8 cellular contexts compared by ENCODE assay signal in the genomic region with DNA sequence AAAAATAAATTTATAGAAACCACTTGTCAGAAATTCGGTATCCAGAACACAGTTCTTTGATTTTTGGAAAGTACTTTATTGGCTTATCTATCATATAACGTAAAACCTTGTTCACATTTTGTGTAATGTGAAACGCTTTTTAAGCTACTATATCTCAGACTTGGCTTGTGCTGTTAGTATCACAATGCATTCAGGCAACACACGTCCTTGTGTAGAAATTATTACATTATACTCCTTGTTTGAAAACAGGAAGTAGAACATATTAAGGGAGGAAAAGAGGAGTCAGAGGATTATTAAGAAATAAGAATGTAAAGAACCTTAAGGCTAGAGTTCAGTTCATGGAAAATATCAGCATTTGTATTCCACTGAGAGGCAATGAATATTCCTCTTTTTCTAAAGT. TPM values are rescaled to one million over a fixed set of nuclear protein-coding genes. Genes with fewer than 3 reads are reported as not detected.
DNase-seq lines count a peak whose midpoint lies in the region; ATAC-seq and TF ChIP-seq lines count a peak whose summit lies in the region.

No MANE protein-coding gene starts in this region.

- no peaks in the 10 kb centered on the region for H3K27me3 Mint-ChIP-seq in activated naive CD4-positive, alpha-beta T cell treated with anti-CD3 and anti-CD28 coated beads for 36 hours (ENCODE audit: low read depth)

- no peaks in the 10 kb centered on the region for H3K9me2 ChIP-seq in hepatocyte (replicated peaks; ENCODE audit: insufficient read depth)

- no peak overlapping the region for H3K27ac Mint-ChIP-seq in activated naive CD4-positive, alpha-beta T cell treated with anti-CD3 and anti-CD28 coated beads for 36 hours

- H2AFZ ChIP-seq in hepatocyte: no peak overlapping the region

- H3K27me3 ChIP-seq in hepatocyte (no peaks in the 10 kb centered on the region), tibial artery (no peaks in the 10 kb centered on the region)

- H3K4me3 ChIP-seq in WI38 (ENCODE audit: low read depth, low read length) (peak overlapping the region; percentile 99), hepatocyte (peak overlapping the region; percentile 88), tibial artery (peak overlapping the region; percentile 86 to 88)

- H3K4me2 ChIP-seq in hepatocyte: peak overlapping the region; percentile 85

- H3K4me3 Mint-ChIP-seq in activated naive CD4-positive, alpha-beta T cell treated with anti-CD3 and anti-CD28 coated beads for 36 hours: peak overlapping the region; percentile 91

- peaks cover 28% of the 10 kb centered on the region for H3K4me1 ChIP-seq in hepatocyte (ENCODE audit: insufficient read depth)
- H3K4me1 ChIP-seq in tibial artery: peaks cover 0 to 56% (median 20%) of the 10 kb centered on the region in 4 donors

- H3K27ac ChIP-seq in hepatocyte (peak overlapping the region; percentile 93), tibial artery (no peak overlapping the region)

- intact Hi-C loops in activated naive CD4-positive, alpha-beta T cell treated with anti-CD3 and anti-CD28 coated beads for 36 hours (cut with micrococcal nuclease): loop anchor here (5.0 kb wide), 4 partner anchors 103 to 1243 kb away; a partner anchor contains a TSS
- intact Hi-C loops in tibial artery (cut with DNase I; ENCODE audit: low total_unique reads): no loop called here

- CTCF ChIA-PET in activated naive CD4-positive, alpha-beta T cell treated with anti-CD3 and anti-CD28 coated beads for 36 hours (lab: Charles Lee): no interaction called here

- peaks cover 1% of the 10 kb centered on the region for H3K36me3 Mint-ChIP-seq in activated naive CD4-positive, alpha-beta T cell treated with anti-CD3 and anti-CD28 coated beads for 36 hours (ENCODE audit: low read depth)

- ATAC-seq in HG03139 (IDR thresholded peaks at IDR 0.05; ENCODE audit: unreplicated experiment) (no peak), GM21786 (IDR thresholded peaks at IDR 0.05; ENCODE audit: unreplicated experiment) (no peak), HG03159 (IDR thresholded peaks at IDR 0.05; ENCODE audit: unreplicated experiment) (no peak)

- TF ChIP-seq CTCF in WI38 (IDR thresholded peaks at IDR 0.05; ENCODE audit: low read depth, low read length): no peak
- TF ChIP-seq CTCF in hepatocyte (IDR thresholded peaks at IDR 0.05; ENCODE audit: poor library complexity): no peak
- TF ChIP-seq CTCF in tibial artery (IDR thresholded peaks at IDR 0.05): no peak

- WGBS in hepatocyte (ENCODE audit: low lambda C conversion rate, missing lambda C conversion rate): 32% methylated on average over 4 of the region's 4 CpGs

- peaks cover 57% of the 10 kb centered on the region for H3K79me2 ChIP-seq in hepatocyte

- H3K9me3 ChIP-seq in hepatocyte (ENCODE audit: low read depth) (no peaks in the 10 kb centered on the region), tibial artery (no peaks in the 10 kb centered on the region)

- no peak for DNase-seq in activated naive CD4-positive, alpha-beta T cell treated with anti-CD3 and anti-CD28 coated beads for 36 hours
- no peak for DNase-seq in activated naive CD4-positive, alpha-beta T cell (lab: John Stamatoyannopoulos, UW)
- no peak for DNase-seq in hepatocyte (ENCODE audit: low spot score)
- no peak for DNase-seq in tibial artery

- H3K36me3 ChIP-seq in hepatocyte (replicated peaks; ENCODE audit: insufficient read depth, low read depth) (no peaks in the 10 kb centered on the region), tibial artery (no peaks in the 10 kb centered on the region)

- H3K9me3 Mint-ChIP-seq in activated naive CD4-positive, alpha-beta T cell treated with anti-CD3 and anti-CD28 coated beads for 36 hours: no peaks in the 10 kb centered on the region

- H3K4me1 Mint-ChIP-seq in activated naive CD4-positive, alpha-beta T cell treated with anti-CD3 and anti-CD28 coated beads for 36 hours (ENCODE audit: low read depth): peaks cover 33% of the 10 kb centered on the region

- peaks cover 20% of the 10 kb centered on the region for H4K20me1 ChIP-seq in hepatocyte (ENCODE audit: insufficient read depth, poor library complexity, severe bottlenecking)

RNA-seq across cellular contexts. Expression of a gene that starts 1.6 kb away (rescaled TPM):
- total RNA-seq in activated naive CD4-positive, alpha-beta T cell treated with anti-CD3 and anti-CD28 coated beads for 36 hours: 10 to 100 TPM; 32.8 to 33.6 TPM
- 52.3 and 55.4 TPM in 2 replicates for total RNA-seq in hepatocyte
- polyA plus RNA-seq in hepatocyte: 13.1 and 15.1 TPM in 2 replicates
